ENCODE assay signal across 9 cellular contexts in the genomic region with DNA sequence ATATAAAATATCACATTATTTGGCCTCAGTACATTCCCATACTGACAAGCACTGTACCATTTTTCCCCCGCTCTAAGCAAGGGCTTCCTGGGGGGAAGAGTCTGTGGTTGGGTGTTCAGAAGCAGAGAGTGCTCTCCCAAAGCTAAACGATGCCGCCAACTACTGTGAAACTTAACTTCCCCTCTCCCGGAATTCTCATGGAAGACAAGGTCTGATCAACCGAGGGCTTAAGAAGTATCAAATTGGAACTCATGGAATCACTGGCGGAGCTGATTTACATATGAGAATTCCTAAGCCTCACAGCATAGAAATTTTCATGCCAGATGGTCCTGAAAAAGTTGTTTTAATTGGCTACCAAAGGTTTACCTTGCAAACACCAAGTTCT. TPM values are rescaled to one million over a fixed set of nuclear protein-coding genes. Genes with fewer than 3 reads are reported as not detected.
DNase-seq lines count a peak whose midpoint lies in the region; ATAC-seq and TF ChIP-seq lines count a peak whose summit lies in the region.
"Had no signal": no experiment of that assay in that cellular context is flagged by ENCODE, and none has a peak within 500 bp of the region (broad histone marks: within the 10 kb centered on the region; RNA-seq: fewer than 3 reads in every experiment).

No MANE protein-coding gene starts in this region.

- H4K20me1 ChIP-seq in Loucy (ENCODE audit: insufficient read depth, low read length, poor library complexity, severe bottlenecking): peaks cover 40% of the 10 kb centered on the region

- no peaks in the 10 kb centered on the region for H3K27me3 Mint-ChIP-seq in MCF 10A (ENCODE audit: insufficient read depth, unreplicated experiment)

- H3K4me3 Mint-ChIP-seq in MCF 10A (ENCODE audit: unreplicated experiment): peak overlapping the region; percentile 89

- no peaks in the 10 kb centered on the region for H3K9me3 Mint-ChIP-seq in MCF 10A (ENCODE audit: unreplicated experiment)

- in situ Hi-C loops in GM13976 (cut with MboI; ENCODE audit: low sequenced_read_pairs, unreplicated experiment): no loop called here

- DNase-seq in GM13976 (ENCODE audit: low spot score) (peak; percentile 47), MCF 10A (ENCODE audit: unreplicated experiment) (no peak), kidney epithelial cell (ENCODE audit: low read depth) (no peak), suprapubic skin (ENCODE audit: low spot score in 2 of 2) (no peak)
- no peak for DNase-seq in activated effector memory CD4-positive, alpha-beta T cell treated with anti-CD3 and anti-CD28 coated beads, Interleukin-2, amount 50 U/mL, for 16 hours

- H3K4me3 ChIP-seq in ACC112 (ENCODE audit: low read depth, low read length) (peak overlapping the region; percentile 97), Loucy (ENCODE audit: low read length, poor library complexity, severe bottlenecking) (peak overlapping the region; percentile 86), kidney epithelial cell (ENCODE audit: low read depth, low read length) (peak overlapping the region; percentile 75), suprapubic skin (peak overlapping the region; percentile 63)

- H3K36me3 Mint-ChIP-seq in MCF 10A (ENCODE audit: insufficient read depth, unreplicated experiment): no peaks in the 10 kb centered on the region

- TF ChIP-seq CTCF in GM13976 (IDR thresholded peaks at IDR 0.05; ENCODE audit: borderline replicate concordance, control extremely low read depth, extremely low read depth, insufficient read depth, missing control alignments) (no peak), Loucy (conservative IDR thresholded peaks at IDR 0.05; ENCODE audit: low read length) (no peak), MCF 10A (IDR thresholded peaks at IDR 0.05; ENCODE audit: unreplicated experiment) (no peak), kidney epithelial cell (IDR thresholded peaks at IDR 0.05; ENCODE audit: insufficient read depth, low read length, poor library complexity, severe bottlenecking) (no peak), suprapubic skin (IDR thresholded peaks at IDR 0.05) (no peak)

- peaks cover 15% of the 10 kb centered on the region; the same call in 1 of the 2 replicates for H3F3A ChIP-seq in Loucy (ENCODE audit: low read depth)

- TF ChIP-seq EP300 in suprapubic skin (IDR thresholded peaks at IDR 0.05): no peak

- TF ChIP-seq POLR2A in suprapubic skin (IDR thresholded peaks at IDR 0.05): no peak

- no peaks in the 10 kb centered on the region for H3K9me2 ChIP-seq in Loucy (replicated peaks; ENCODE audit: low read depth, low read length)

- 0 out of 2 replicates have a peak, but pooled peaks cover 4% of the 10 kb centered on the region for H3K9me3 ChIP-seq in Loucy (ENCODE audit: insufficient read depth, low read depth, low read length)
- H3K9me3 ChIP-seq in suprapubic skin: no peaks in the 10 kb centered on the region

- H2AFZ ChIP-seq in ACC112 (ENCODE audit: low read length, unreplicated experiment) (peak overlapping the region; percentile 91), Loucy (ENCODE audit: low read length) (peak overlapping the region; percentile 94)

- H3K27ac Mint-ChIP-seq in MCF 10A (ENCODE audit: low read depth, unreplicated experiment): peak overlapping the region; percentile 92

- peaks cover 5% of the 10 kb centered on the region for H3K4me1 Mint-ChIP-seq in MCF 10A (ENCODE audit: insufficient read depth, unreplicated experiment)

- peak overlapping the region; percentile 98 for H3K4me2 ChIP-seq in Loucy (ENCODE audit: low read depth, low read length, poor library complexity, severe bottlenecking)

- no peak for ATAC-seq in GM19035 (IDR thresholded peaks at IDR 0.05; ENCODE audit: unreplicated experiment)

- H3K36me3 ChIP-seq in ACC112 (ENCODE audit: insufficient read depth, low read length) (no peaks in the 10 kb centered on the region), Loucy (ENCODE audit: insufficient read depth, low read length) (no peaks in the 10 kb centered on the region), kidney epithelial cell (ENCODE audit: control insufficient read depth, insufficient read depth, low read length) (no peaks in the 10 kb centered on the region), suprapubic skin (no peaks in the 10 kb centered on the region)

- intact Hi-C loops in MCF 10A (cut with micrococcal nuclease): loop anchor here (2.0 to 10.0 kb wide), 2 partner anchors 54 to 440 kb away; partner anchors contain the start of gene TM4SF20

- peaks cover 9% of the 10 kb centered on the region for H3K4me1 ChIP-seq in ACC112 (ENCODE audit: control insufficient read depth, insufficient read depth, low read length, unreplicated experiment)
- peaks cover 60% of the 10 kb centered on the region for H3K4me1 ChIP-seq in Loucy (ENCODE audit: insufficient read depth, low read length, poor library complexity, severe bottlenecking)
- peaks cover 27% of the 10 kb centered on the region for H3K4me1 ChIP-seq in suprapubic skin

- CTCF ChIA-PET in MCF 10A (lab: Yijun Ruan, JAX): interaction anchor here (1.2 to 2.1 kb wide), 2 partner anchors 87 to 334 kb away, joined by 3 to 6 read pairs; no protein-coding TSS in a partner anchor

- BruUV-seq in MCF 10A (replicated peaks; lab: Mats Ljungman, UMichigan): TSS peak; percentile 92

- POLR2A ChIA-PET in MCF 10A (lab: Yijun Ruan, JAX): interaction anchor here (0.6 to 2.5 kb wide), 12 partner anchors 8 to 238 kb away, joined by 3 to 15 read pairs (median 4); no protein-coding TSS in a partner anchor

- no peaks in the 10 kb centered on the region for H3K27me3 ChIP-seq in ACC112 (ENCODE audit: insufficient read depth, low read length)
- no peaks in the 10 kb centered on the region for H3K27me3 ChIP-seq in Loucy (ENCODE audit: insufficient read depth, low read length, poor library complexity, severe bottlenecking)
- no peaks in the 10 kb centered on the region for H3K27me3 ChIP-seq in kidney epithelial cell (ENCODE audit: control insufficient read depth, insufficient read depth, low read length)
- no peaks in the 10 kb centered on the region for H3K27me3 ChIP-seq in suprapubic skin

- H3K27ac ChIP-seq in ACC112 (ENCODE audit: low read depth, low read length): peak overlapping the region; percentile 73
- H3K27ac ChIP-seq in suprapubic skin: peak overlapping the region; percentile 80

- peak overlapping the region; percentile 94 for H3K9ac ChIP-seq in Loucy (ENCODE audit: low read depth, low read length, poor library complexity, severe bottlenecking)

- WGBS in suprapubic skin: 16% methylated on average over 6 of the region's 6 CpGs

- peaks cover 52% of the 10 kb centered on the region for H3K79me2 ChIP-seq in ACC112 (ENCODE audit: control insufficient read depth, insufficient read depth, low read length, unreplicated experiment)
- H3K79me2 ChIP-seq in Loucy (ENCODE audit: insufficient read depth, low read length): peaks cover 45% of the 10 kb centered on the region

RNA-seq across cellular contexts. Expression of gene MFF, which starts 0.4 kb away (rescaled TPM):
- total RNA-seq in MCF 10A (2022) (81.2 and 90.2 TPM in 2 replicates), kidney epithelial cell (94.8 and 112 TPM in 2 replicates), suprapubic skin (100 to 1,000 TPM in 2 of 4 donors, 10 to 100 TPM in 2; 89.8 to 157 (median 103) TPM)

RNA-seq across cellular contexts. Expression of gene TM4SF20, which starts 54.4 kb away (rescaled TPM):
- total RNA-seq in MCF 10A (2022) (not detected in 2 replicates), kidney epithelial cell (not detected in 2 replicates), suprapubic skin (under 1 TPM in 1 of 4 donors, not detected in 3; 0.42 TPM)
- total RNA-seq: lung microvascular endothelial cell had no signal
